In genomic region chr12:107684990-107685359, GRCh38 we compare ENCODE assay signal across 8 cellular contexts. TPM values are rescaled to one million over a fixed set of nuclear protein-coding genes. Genes with fewer than 3 reads are reported as not detected.
DNase-seq lines count a peak whose midpoint lies in the region; ATAC-seq and TF ChIP-seq lines count a peak whose summit lies in the region.

No MANE protein-coding gene starts in this region.

- H3K4me2 ChIP-seq in fibroblast of lung (ENCODE audit: extremely low read depth, insufficient read depth, low read length): peak overlapping the region; percentile 94

- no peaks in the 10 kb centered on the region for H3K27me3 ChIP-seq in fibroblast of lung (ENCODE audit: control insufficient read depth, insufficient read depth, low read length)
- H3K27me3 ChIP-seq in ovary: no peaks in the 10 kb centered on the region

- ATAC-seq in HG02610 (IDR thresholded peaks at IDR 0.05; ENCODE audit: unreplicated experiment): no peak

- peaks cover 23% of the 10 kb centered on the region for H3K36me3 Mint-ChIP-seq in activated CD4-positive, alpha-beta memory T cell treated with anti-CD3 and anti-CD28 coated beads, Interleukin-2, amount 10 ng/mL, durations not matched to agents 7 days and 5 days (ENCODE audit: low read depth)

- H3K27ac ChIP-seq in fibroblast of lung (ENCODE audit: insufficient read depth, low read length) (peak overlapping the region; percentile 95), ovary (peak overlapping the region in 1 of 2 donors; percentile 1)

- H3K36me3 ChIP-seq in fibroblast of lung (ENCODE audit: control insufficient read depth, insufficient read depth, low read length): peaks cover 4% of the 10 kb centered on the region
- H3K36me3 ChIP-seq in ovary: no peaks in the 10 kb centered on the region

- DNase-seq in EH (ENCODE audit: low read depth) (peak; percentile 33), NCI-H1417 treated with DMSO at 0.1 percent for 48 hours (lab: John Stamatoyannopoulos, UW) (peak; percentile 75), fibroblast of lung (ENCODE audit: low read depth in 2 of 2) (peak; percentile 26 to 29), ovary (no peak), GOT3 (lab: John Stamatoyannopoulos, UW) (no peak), NCI-H226 (no peak)
- peak; percentile 20 for DNase-seq in activated CD4-positive, alpha-beta memory T cell treated with anti-CD3 and anti-CD28 coated beads, Interleukin-2, amount 10 ng/mL, durations not matched to agents 7 days and 5 days

- no peaks in the 10 kb centered on the region for H3K27me3 Mint-ChIP-seq in activated CD4-positive, alpha-beta memory T cell treated with anti-CD3 and anti-CD28 coated beads, Interleukin-2, amount 10 ng/mL, durations not matched to agents 7 days and 5 days

- intact Hi-C loops in ovary (cut with DNase I): loop anchor here in 1 of 4 donors (10.0 kb wide), 1 partner anchor 830 kb away; the partner anchor contains the start of gene FICD

- H3K27ac Mint-ChIP-seq in activated CD4-positive, alpha-beta memory T cell treated with anti-CD3 and anti-CD28 coated beads, Interleukin-2, amount 10 ng/mL, durations not matched to agents 7 days and 5 days: peak overlapping the region; percentile 95

- H3K4me3 Mint-ChIP-seq in activated CD4-positive, alpha-beta memory T cell treated with anti-CD3 and anti-CD28 coated beads, Interleukin-2, amount 10 ng/mL, durations not matched to agents 7 days and 5 days: peak overlapping the region; percentile 87

- CTCF ChIA-PET in activated CD4-positive, alpha-beta memory T cell treated with anti-CD3 and anti-CD28 coated beads, Interleukin-2, amount 10 ng/mL, durations not matched to agents 7 days and 5 days (lab: Charles Lee): interaction anchor here (1.2 to 2.2 kb wide), 5 partner anchors 9 to 227 kb away, joined by 3 to 6 read pairs (median 5); no protein-coding TSS in a partner anchor

- H3K4me3 ChIP-seq in fibroblast of lung (replicated peaks in 1 of 4; ENCODE audit: control extremely low read depth in 1 of 4, insufficient read depth in 1 of 4, low read depth in 3 of 4, low read length in 4 of 4) (peak overlapping the region; percentile 93 to 100 (median 97)), ovary (peak overlapping the region; percentile 93)

- TF ChIP-seq POLR2A in ovary (IDR thresholded peaks at IDR 0.05): no peak

- H4K20me1 ChIP-seq in fibroblast of lung (ENCODE audit: control insufficient read depth, extremely low read depth, insufficient read depth, low read length): no peaks in the 10 kb centered on the region

- peaks cover 27% of the 10 kb centered on the region for H3K79me2 ChIP-seq in fibroblast of lung (ENCODE audit: control insufficient read depth, insufficient read depth, low read length)

- no peaks in the 10 kb centered on the region for H3K9me3 ChIP-seq in fibroblast of lung (ENCODE audit: control insufficient read depth, insufficient read depth, low read depth, low read length)
- no peaks in the 10 kb centered on the region for H3K9me3 ChIP-seq in ovary

- WGBS in ovary, 3 donors: 4 to 5% (median 4%) methylated on average over 9 of the region's 9 CpGs

- no peaks in the 10 kb centered on the region for H3K9me3 Mint-ChIP-seq in activated CD4-positive, alpha-beta memory T cell treated with anti-CD3 and anti-CD28 coated beads, Interleukin-2, amount 10 ng/mL, durations not matched to agents 7 days and 5 days

- H3K4me1 ChIP-seq in fibroblast of lung (ENCODE audit: control insufficient read depth, extremely low read depth, insufficient read depth, low read length): peaks cover 6% of the 10 kb centered on the region
- H3K4me1 ChIP-seq in ovary (ENCODE audit: insufficient read depth): peaks cover 4% of the 10 kb centered on the region

- TF ChIP-seq CTCF in fibroblast of lung (conservative IDR thresholded peaks at IDR 0.05 in 1 of 2, IDR thresholded peaks at IDR 0.05 in 1 of 2; ENCODE audit: low read depth in 1 of 2, low read length in 2 of 2) (no peak), ovary (IDR thresholded peaks at IDR 0.05) (no peak)

- POLR2A ChIA-PET in activated CD4-positive, alpha-beta memory T cell treated with anti-CD3 and anti-CD28 coated beads, Interleukin-2, amount 10 ng/mL, durations not matched to agents 7 days and 5 days (lab: Charles Lee): interaction anchor here (0.6 to 2.6 kb wide), 8 partner anchors 10 to 943 kb away, joined by 3 to 36 read pairs (median 4); partner anchors contain the start of genes CRY1, ISCU and PRDM4

- H3K9ac ChIP-seq in fibroblast of lung (ENCODE audit: insufficient read depth, low read length): peak overlapping the region; percentile 97

- peak overlapping the region; percentile 96 for H2AFZ ChIP-seq in fibroblast of lung (ENCODE audit: low read length)

- no peak for TF ChIP-seq EP300 in ovary (IDR thresholded peaks at IDR 0.05)

- peaks cover 29% of the 10 kb centered on the region for H3K4me1 Mint-ChIP-seq in activated CD4-positive, alpha-beta memory T cell treated with anti-CD3 and anti-CD28 coated beads, Interleukin-2, amount 10 ng/mL, durations not matched to agents 7 days and 5 days

RNA-seq across cellular contexts. Expression of gene PWP1, which starts 0.6 kb away (rescaled TPM):
- total RNA-seq in activated CD4-positive, alpha-beta memory T cell treated with anti-CD3 and anti-CD28 coated beads, Interleukin-2, amount 10 ng/mL, durations not matched to agents 7 days and 5 days: 10 to 100 TPM; 31.9 to 34.5 TPM
- total RNA-seq in fibroblast of lung: 42.3 and 51.1 TPM in 2 replicates
- 218 and 237 TPM in 2 replicates for polyA plus RNA-seq in fibroblast of lung
- 71.5 and 73.0 TPM in 2 replicates for polyA plus RNA-seq in fibroblast of lung (2012)
- polyA minus RNA-seq in fibroblast of lung (ENCODE audit: low replicate concordance): 11.0 and 15.2 TPM in 2 replicates
- total RNA-seq in ovary: 10 to 100 TPM; 30.1 to 86.7 (median 34.4) TPM
- polyA plus RNA-seq in ovary: 10 to 100 TPM; 33.7 to 52.7 TPM

Comparison
In these comparisons a context has a peak if more than half of its experiments do, and no peak if none do; other contexts are left out.
1. DNase-seq: peak in EH (single experiment), NCI-H1417 treated with DMSO at 0.1 percent for 48 hours (single experiment), activated CD4-positive, alpha-beta memory T cell treated with anti-CD3 and anti-CD28 coated beads, Interleukin-2, amount 10 ng/mL, durations not matched to agents 7 days and 5 days (single experiment) and fibroblast of lung (2 of 2); none in ovary (0 of 5), GOT3 (single experiment) and NCI-H226 (single experiment).